ENCODE assay signal across 17 cellular contexts in genomic region chr14:72616294-72616693, GRCh38.
DNase-seq lines count a peak whose midpoint lies in the region; TF ChIP-seq lines count a peak whose summit lies in the region.
"Had no signal": no experiment of that assay in that cellular context is flagged by ENCODE, and none has a peak within 500 bp of the region (broad histone marks: within the 10 kb centered on the region; RNA-seq: fewer than 3 reads in every experiment).

No MANE protein-coding gene starts in this region.

- peak overlapping the region; percentile 93 for H3K27ac Mint-ChIP-seq in osteocyte (ENCODE audit: unreplicated experiment)
- H3K27ac Mint-ChIP-seq: activated T-cell treated with anti-CD3 and anti-CD28 coated beads, Interleukin-2, amount 50 U/mL, for 72 hours; T-cell had no signal

- peak; percentile 53 for DNase-seq in RPMI7951 (ENCODE audit: low read depth)
- peak; percentile 69 for DNase-seq in fibroblast of pulmonary artery (ENCODE audit: low read depth)
- peak; percentile 30 for DNase-seq in osteocyte (ENCODE audit: extremely low spot score, unreplicated experiment)
- no peak for DNase-seq in NCI-H226
- DNase-seq in WERI-Rb-1 = no peak
- DNase-seq in HPDE6-E6E7 (ENCODE audit: extremely low spot score) = no peak
- no peak for DNase-seq in SKM-1 treated with dmso at 0.1 percent for 144 hours (lab: John Stamatoyannopoulos, UW; ENCODE audit: unreplicated experiment)
- DNase-seq: activated CD4-positive, alpha-beta T cell treated with anti-CD3 and anti-CD28 coated beads for 1 hour; activated T-cell treated with anti-CD3 and anti-CD28 coated beads, Interleukin-2, amount 50 U/mL, for 72 hours; NCI-H446; OCI-M1; posterior cingulate gyrus; T-cell had no signal

- no peaks in the 10 kb centered on the region; a peak in 1 of 22 replicates for H4K20me1 ChIP-seq in BLaER1 treated with 17β-estradiol and CSF1 and Interleukin-3, amounts not matched to agents 10 nM and 100 nM

- peaks cover 0 to 4% (median 0%) of the 10 kb centered on the region in 11 experiments; a peak in 1 of 22 replicates for H3K27me3 ChIP-seq in BLaER1 treated with 17β-estradiol and CSF1 and Interleukin-3, amounts not matched to agents 10 nM and 100 nM
- no peaks in the 10 kb centered on the region for H3K27me3 ChIP-seq in WERI-Rb-1 (ENCODE audit: insufficient read depth, low read depth, severe bottlenecking)
- H3K27me3 ChIP-seq: adrenal gland, foreskin keratinocyte had no signal

- no peaks in the 10 kb centered on the region for H3K36me3 Mint-ChIP-seq in osteocyte (ENCODE audit: unreplicated experiment)
- H3K36me3 Mint-ChIP-seq: T-cell had no signal

- no peak overlapping the region for H3K4me3 Mint-ChIP-seq in osteocyte (ENCODE audit: unreplicated experiment)
- H3K4me3 Mint-ChIP-seq: activated T-cell treated with anti-CD3 and anti-CD28 coated beads, Interleukin-2, amount 50 U/mL, for 72 hours; T-cell had no signal

- peak overlapping the region in 9 of 11 experiments; percentile 80 to 95 (median 89); a peak in 16 of 22 replicates for H3K4me2 ChIP-seq in BLaER1 treated with 17β-estradiol and CSF1 and Interleukin-3, amounts not matched to agents 10 nM and 100 nM

- H3K27ac ChIP-seq in BLaER1 treated with 17β-estradiol and CSF1 and Interleukin-3, amounts not matched to agents 10 nM and 100 nM = peak overlapping the region in 1 of 11 experiments; percentile 30; a peak in 1 of 22 replicates
- H3K27ac ChIP-seq in WERI-Rb-1 = no peak overlapping the region
- H3K27ac ChIP-seq: C4-2B, foreskin keratinocyte had no signal

- H3K9me3 ChIP-seq in BLaER1 treated with 17β-estradiol and CSF1 and Interleukin-3, amounts not matched to agents 10 nM and 100 nM (replicated peaks in 1 of 11) = no peaks in the 10 kb centered on the region
- no peaks in the 10 kb centered on the region for H3K9me3 ChIP-seq in WERI-Rb-1 (ENCODE audit: severe bottlenecking)
- H3K9me3 ChIP-seq: adrenal gland had no signal

- peaks cover 44 to 95% (median 84%) of the 10 kb centered on the region in 10 experiments for H3K4me1 ChIP-seq in BLaER1 treated with 17β-estradiol and CSF1 and Interleukin-3, amounts not matched to agents 10 nM and 100 nM

- no peaks in the 10 kb centered on the region for H3K9me3 Mint-ChIP-seq in osteocyte (ENCODE audit: unreplicated experiment)
- H3K9me3 Mint-ChIP-seq: activated T-cell treated with anti-CD3 and anti-CD28 coated beads, Interleukin-2, amount 50 U/mL, for 72 hours; T-cell had no signal

- no peak overlapping the region for H3K4me3 ChIP-seq in BLaER1 treated with 17β-estradiol and CSF1 and Interleukin-3, amounts not matched to agents 10 nM and 100 nM
- H3K4me3 ChIP-seq in fibroblast of pulmonary artery (replicated peaks; ENCODE audit: low read depth, low read length) = no peak overlapping the region
- no peak overlapping the region for H3K4me3 ChIP-seq in WERI-Rb-1 (ENCODE audit: low read depth, low read length)
- H3K4me3 ChIP-seq: adrenal gland had no signal

- no peak overlapping the region for H3K9ac ChIP-seq in BLaER1 treated with 17β-estradiol and CSF1 and Interleukin-3, amounts not matched to agents 10 nM and 100 nM

- TF ChIP-seq CTCF in fibroblast of pulmonary artery (IDR thresholded peaks at IDR 0.05; ENCODE audit: low read length, missing control alignments) (no peak), osteocyte (IDR thresholded peaks at IDR 0.05) (no peak), WERI-Rb-1 (IDR thresholded peaks at IDR 0.05; ENCODE audit: low read depth, low read length) (no peak)

- H3K36me3 ChIP-seq in BLaER1 treated with 17β-estradiol and CSF1 and Interleukin-3, amounts not matched to agents 10 nM and 100 nM = no peaks in the 10 kb centered on the region
- no peaks in the 10 kb centered on the region for H3K36me3 ChIP-seq in WERI-Rb-1
- H3K36me3 ChIP-seq: adrenal gland had no signal

- peaks cover 59% of the 10 kb centered on the region for H3K4me1 Mint-ChIP-seq in osteocyte (ENCODE audit: unreplicated experiment)
- H3K4me1 Mint-ChIP-seq: T-cell had no signal

- H3K27me3 Mint-ChIP-seq in osteocyte (ENCODE audit: unreplicated experiment) = no peaks in the 10 kb centered on the region

Comparison
In these comparisons a context has a peak if more than half of its experiments do, and no peak if none do; other contexts are left out.
1. DNase-seq: peak in RPMI7951 (single experiment), fibroblast of pulmonary artery (single experiment) and osteocyte (single experiment); none in NCI-H226 (single experiment), WERI-Rb-1 (single experiment), HPDE6-E6E7 (single experiment) and SKM-1 treated with dmso at 0.1 percent for 144 hours (single experiment).